In the genomic region with DNA sequence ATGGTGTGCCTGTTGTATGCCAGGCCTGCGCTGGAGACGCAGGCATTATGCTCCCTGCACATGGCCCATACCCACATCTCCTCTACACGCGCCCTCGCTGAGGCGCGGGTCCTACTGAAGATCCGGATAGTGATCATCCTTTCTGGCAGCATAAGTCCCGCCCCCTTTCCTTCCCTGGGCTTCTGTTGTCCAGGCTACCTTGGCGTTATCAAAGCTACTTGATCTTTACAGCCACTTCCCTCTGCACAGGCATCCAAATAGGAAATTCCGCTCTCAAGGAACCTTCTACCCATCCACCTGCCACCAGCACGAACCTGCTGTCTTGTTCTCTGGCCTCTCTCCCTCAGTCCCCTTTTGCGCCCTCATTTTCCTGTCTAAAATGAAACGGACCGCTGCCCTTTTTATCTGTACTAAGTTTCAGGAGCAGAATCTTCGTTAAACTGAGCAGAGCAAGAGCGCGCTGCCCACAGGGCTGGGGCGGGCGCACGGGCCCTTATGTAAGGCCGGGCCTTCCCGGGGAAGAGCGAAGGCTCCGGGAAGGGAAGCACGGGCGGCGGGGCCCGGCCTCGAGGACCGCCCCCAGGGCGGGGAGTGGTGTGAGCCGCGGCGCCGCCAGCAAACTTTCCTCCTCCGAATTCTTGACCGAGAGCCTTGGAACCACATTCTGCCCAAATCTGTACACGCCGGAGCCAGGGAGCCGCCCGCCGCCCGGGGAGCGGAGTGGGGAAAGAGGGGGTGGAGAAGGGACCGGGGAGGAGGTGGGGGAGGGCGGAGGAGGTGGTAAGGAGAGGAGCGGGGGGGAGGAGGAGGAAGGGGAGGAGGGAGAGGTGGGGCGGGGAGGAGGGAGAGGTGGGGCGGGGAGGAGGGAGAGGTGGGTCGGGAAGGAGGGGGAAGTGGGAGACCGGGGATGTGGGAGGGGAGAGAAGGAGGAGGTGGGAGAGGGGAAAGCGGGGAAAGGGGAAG, we compare ENCODE assay signal across 8 cellular contexts. TPM values are rescaled to one million over a fixed set of nuclear protein-coding genes. Genes with fewer than 3 reads are reported as not detected.
DNase-seq lines count a peak whose midpoint lies in the region; ATAC-seq and TF ChIP-seq lines count a peak whose summit lies in the region.

No MANE protein-coding gene starts in this region.

- no peaks in the 10 kb centered on the region for H3K79me2 ChIP-seq in MM.1S (ENCODE audit: low read length)

- H3K9me3 Mint-ChIP-seq in Caco-2 (ENCODE audit: unreplicated experiment) (no peaks in the 10 kb centered on the region), immature natural killer cell (no peaks in the 10 kb centered on the region)

- H3K36me3 Mint-ChIP-seq in Caco-2 (ENCODE audit: insufficient read depth, unreplicated experiment) (no peaks in the 10 kb centered on the region), immature natural killer cell (no peaks in the 10 kb centered on the region)

- ATAC-seq in GM21526 (IDR thresholded peaks at IDR 0.05; ENCODE audit: low FRiP score, unreplicated experiment) (peak; percentile 52), HG03025 (IDR thresholded peaks at IDR 0.05; ENCODE audit: low FRiP score, unreplicated experiment) (no peak)

- CTCF ChIA-PET in Caco-2 (lab: Charles Lee), result interaction anchor here (0.5 to 0.6 kb wide), 2 partner anchors 15 to 34 kb away, joined by 3 read pairs; no protein-coding TSS in a partner anchor

- no peaks in the 10 kb centered on the region for H3K9me2 ChIP-seq in MM.1S (replicated peaks; ENCODE audit: insufficient read depth, low read length)

- BruUV-seq in Caco-2 (replicated peaks; lab: Mats Ljungman, UMichigan), result TSS peak; percentile 76

- H3K27me3 ChIP-seq in Caco-2 (replicated peaks; ENCODE audit: control insufficient read depth, insufficient read depth, low read length) (no peaks in the 10 kb centered on the region), MM.1S (replicated peaks; ENCODE audit: insufficient read depth, low read length) (no peaks in the 10 kb centered on the region)

- H2AFZ ChIP-seq in MM.1S (ENCODE audit: low read length), result no peak overlapping the region

- H3K9me3 ChIP-seq in Caco-2 (no peaks in the 10 kb centered on the region), MM.1S (replicated peaks; ENCODE audit: insufficient read depth, low read length) (no peaks in the 10 kb centered on the region)

- DNase-seq in Caco-2 (peak; percentile 77 to 84), MM.1S (peak; percentile 40), T-helper 9 cell (peak; percentile 19), immature natural killer cell (peak; percentile 14 to 24 (median 24)), skeletal muscle cell (ENCODE audit: low read depth) (no peak)
- peak; percentile 15 for DNase-seq in central memory CD4-positive, alpha-beta T cell

- no peaks in the 10 kb centered on the region for H4K20me1 ChIP-seq in MM.1S (ENCODE audit: insufficient read depth, low read length)

- H3K27ac ChIP-seq in MM.1S (ENCODE audit: low read length), result peak overlapping the region; percentile 43; the same call in 1 of the 2 replicates

- H3K4me3 ChIP-seq in Caco-2 (ENCODE audit: low read depth, low read length), result peak overlapping the region; percentile 58
- H3K4me3 ChIP-seq in MM.1S (ENCODE audit: low read length), result peak overlapping the region; percentile 59
- H3K4me3 ChIP-seq in skeletal muscle cell (ENCODE audit: low read depth, low read length), result peak overlapping the region; percentile 57

- peaks cover 8% of the 10 kb centered on the region for H3K4me1 Mint-ChIP-seq in Caco-2 (ENCODE audit: low read depth, unreplicated experiment)
- H3K4me1 Mint-ChIP-seq in immature natural killer cell, result peaks cover 10 to 16% of the 10 kb centered on the region in 2 donors

- H3K4me1 ChIP-seq in Caco-2 (peaks cover 7% of the 10 kb centered on the region; the same call in 1 of the 2 replicates), MM.1S (ENCODE audit: low read length) (no peaks in the 10 kb centered on the region)

- no peaks in the 10 kb centered on the region for H3K27me3 Mint-ChIP-seq in Caco-2 (ENCODE audit: insufficient read depth, unreplicated experiment)
- peaks cover 1 to 2% (median 2%) of the 10 kb centered on the region in 3 donors for H3K27me3 Mint-ChIP-seq in immature natural killer cell (ENCODE audit: low read depth in 3 of 3)

- TF ChIP-seq CTCF in Caco-2 (IDR thresholded peaks at IDR 0.05; ENCODE audit: insufficient read depth in 1 of 2, low read depth in 1 of 2, low read length in 1 of 2, severe bottlenecking in 1 of 2, unreplicated experiment in 1 of 2) (no peak), MM.1S (IDR thresholded peaks at IDR 0.05; ENCODE audit: low read length) (no peak)

- intact Hi-C loops in Caco-2 (cut with micrococcal nuclease; ENCODE audit: unreplicated experiment), result loop anchor here (1.0 to 5.0 kb wide), 4 partner anchors 13 to 196 kb away; a partner anchor contains a TSS

- H3K4me3 Mint-ChIP-seq in Caco-2 (ENCODE audit: unreplicated experiment), result peak overlapping the region; percentile 72
- peak overlapping the region; percentile 75 to 85 (median 82) for H3K4me3 Mint-ChIP-seq in immature natural killer cell

- no peaks in the 10 kb centered on the region for H3F3A ChIP-seq in MM.1S (ENCODE audit: insufficient read depth, low read length)

- peak overlapping the region; percentile 16 for H3K27ac Mint-ChIP-seq in Caco-2 (ENCODE audit: unreplicated experiment)
- H3K27ac Mint-ChIP-seq in immature natural killer cell, result peak overlapping the region in 4 of 6 donors; percentile 7 to 79 (median 54)

- POLR2A ChIA-PET in Caco-2 (lab: Charles Lee), result interaction anchor here (0.6 to 1.1 kb wide), 6 partner anchors 13 to 529 kb away, joined by 3 to 8 read pairs (median 4); no protein-coding TSS in a partner anchor

- H3K36me3 ChIP-seq in Caco-2 (ENCODE audit: control insufficient read depth, insufficient read depth, low read length) (no peaks in the 10 kb centered on the region), MM.1S (replicated peaks; ENCODE audit: insufficient read depth, low read length) (no peaks in the 10 kb centered on the region)

- peak overlapping the region; percentile 77 for H3K4me2 ChIP-seq in MM.1S (ENCODE audit: low read depth, low read length)

- H3K9ac ChIP-seq in MM.1S (ENCODE audit: low read length), result peak overlapping the region; percentile 48; the same call in 1 of the 2 replicates

RNA-seq across cellular contexts. Expression of a gene that starts 0.9 kb away (rescaled TPM):
- not detected in 2 replicates for total RNA-seq in Caco-2 (2022)
- polyA plus RNA-seq in immature natural killer cell, result not detected

RNA-seq across cellular contexts. Expression of a gene that starts 44.4 kb away (rescaled TPM):
- total RNA-seq in Caco-2 (2022), result 569 and 598 TPM in 2 replicates
- polyA plus RNA-seq in immature natural killer cell, result 100 to 1,000 TPM; 629 to 859 (median 662) TPM
